ENCODE assay signal across 8 cellular contexts in genomic region chr20:50303573-50304500, GRCh38.
DNase-seq lines count a peak whose midpoint lies in the region; ATAC-seq and TF ChIP-seq lines count a peak whose summit lies in the region.

No MANE protein-coding gene starts in this region.

- no peak overlapping the region for H3K4me2 ChIP-seq in GM23338

- H3K27me3 ChIP-seq in GM23338 (ENCODE audit: insufficient read depth): no peaks in the 10 kb centered on the region
- no peaks in the 10 kb centered on the region for H3K27me3 ChIP-seq in naive thymus-derived CD4-positive, alpha-beta T cell (ENCODE audit: control insufficient read depth in 2 of 2, insufficient read depth in 2 of 2, low read length in 2 of 2)

- no peaks in the 10 kb centered on the region for H3K9me3 ChIP-seq in naive thymus-derived CD4-positive, alpha-beta T cell (ENCODE audit: control insufficient read depth in 2 of 3, low read length in 3 of 3)

- H2AFZ ChIP-seq in GM23338: peak overlapping the region; percentile 28

- no peak overlapping the region for H3K4me3 ChIP-seq in GM23338
- no peak overlapping the region for H3K4me3 ChIP-seq in fibroblast of villous mesenchyme (ENCODE audit: low read depth, low read length)
- H3K4me3 ChIP-seq in naive thymus-derived CD4-positive, alpha-beta T cell (ENCODE audit: low read length): no peak overlapping the region

- intact Hi-C loops in naive thymus-derived CD4-positive, alpha-beta T cell (cut with micrococcal nuclease): no loop called here

- H3K79me2 ChIP-seq in GM23338 (replicated peaks; ENCODE audit: insufficient read depth): no peaks in the 10 kb centered on the region

- no peak overlapping the region for H3K27ac ChIP-seq in GM23338 (ENCODE audit: low read depth)
- H3K27ac ChIP-seq in naive thymus-derived CD4-positive, alpha-beta T cell (ENCODE audit: low read depth, low read length): no peak overlapping the region

- H3K9me2 ChIP-seq in GM23338 (ENCODE audit: insufficient read depth): no peaks in the 10 kb centered on the region

- no peaks in the 10 kb centered on the region for H4K20me1 ChIP-seq in GM23338 (replicated peaks; ENCODE audit: insufficient read depth)

- H3K4me1 Mint-ChIP-seq in GM23338: peaks cover 21% of the 10 kb centered on the region
- H3K4me1 Mint-ChIP-seq in naive thymus-derived CD4-positive, alpha-beta T cell: peaks cover 0 to 15% (median 0%) of the 10 kb centered on the region in 7 donors

- CTCF ChIA-PET in naive thymus-derived CD4-positive, alpha-beta T cell (lab: Charles Lee): no interaction called here

- POLR2A ChIA-PET in naive thymus-derived CD4-positive, alpha-beta T cell (lab: Charles Lee): no interaction called here

- H3K27me3 Mint-ChIP-seq in GM23338 (ENCODE audit: insufficient read depth, low read depth, poor library complexity): peaks cover 8% of the 10 kb centered on the region
- peaks cover 0 to 6% (median 0%) of the 10 kb centered on the region in 5 donors for H3K27me3 Mint-ChIP-seq in naive thymus-derived CD4-positive, alpha-beta T cell

- H3K9me3 Mint-ChIP-seq in GM23338: no peaks in the 10 kb centered on the region
- peaks cover 0 to 3% (median 0%) of the 10 kb centered on the region in 11 donors for H3K9me3 Mint-ChIP-seq in naive thymus-derived CD4-positive, alpha-beta T cell

- peaks cover 11% of the 10 kb centered on the region; the same call in 1 of the 2 replicates for H3K4me1 ChIP-seq in GM23338 (ENCODE audit: insufficient read depth)
- H3K4me1 ChIP-seq in naive thymus-derived CD4-positive, alpha-beta T cell (ENCODE audit: control insufficient read depth in 2 of 2, insufficient read depth in 2 of 2, low read length in 2 of 2): no peaks in the 10 kb centered on the region

- H3K4me3 Mint-ChIP-seq in GM23338: no peak overlapping the region
- H3K4me3 Mint-ChIP-seq in naive thymus-derived CD4-positive, alpha-beta T cell: no peak overlapping the region

- no peak overlapping the region for H3K27ac Mint-ChIP-seq in GM23338
- peak overlapping the region in 1 of 9 donors; percentile 5 for H3K27ac Mint-ChIP-seq in naive thymus-derived CD4-positive, alpha-beta T cell

- H3F3A ChIP-seq in GM23338 (replicated peaks; ENCODE audit: low read depth): no peaks in the 10 kb centered on the region

- DNase-seq in GM23338 (ENCODE audit: low spot score) (no peak), RPMI7951 (ENCODE audit: low read depth) (peak; percentile 88), fibroblast of villous mesenchyme (ENCODE audit: low read depth) (peak; percentile 96), pulmonary artery endothelial cell (ENCODE audit: low read depth, low spot score) (peak; percentile 17), NOMO-1 treated with DMSO at 0.1 percent for 48 hours (lab: John Stamatoyannopoulos, UW; ENCODE audit: unreplicated experiment) (no peak)
- DNase-seq in stimulated activated CD8-positive, alpha-beta memory T cell treated with anti-CD3 and anti-CD28 coated beads, Interleukin-4, amount 100 ng/mL, for 48 hours: no peak
- no peak for DNase-seq in naive thymus-derived CD4-positive, alpha-beta T cell

- ATAC-seq in GM23338: no peak
- ATAC-seq in HG03159 (IDR thresholded peaks at IDR 0.05; ENCODE audit: unreplicated experiment): no peak
- no peak for ATAC-seq in naive thymus-derived CD4-positive, alpha-beta T cell

- TF ChIP-seq CTCF in GM23338 (conservative IDR thresholded peaks at IDR 0.05; ENCODE audit: low read depth in 2 of 2): no peak
- no peak for TF ChIP-seq CTCF in fibroblast of villous mesenchyme (IDR thresholded peaks at IDR 0.05; ENCODE audit: insufficient read depth, low read depth, low read length)

- H3K36me3 ChIP-seq in GM23338 (ENCODE audit: insufficient read depth): no peaks in the 10 kb centered on the region
- no peaks in the 10 kb centered on the region for H3K36me3 ChIP-seq in naive thymus-derived CD4-positive, alpha-beta T cell (ENCODE audit: control insufficient read depth in 2 of 3, insufficient read depth in 3 of 3, low read length in 3 of 3)

- no peaks in the 10 kb centered on the region for H3K36me3 Mint-ChIP-seq in GM23338 (ENCODE audit: low read depth)
- H3K36me3 Mint-ChIP-seq in naive thymus-derived CD4-positive, alpha-beta T cell: no peaks in the 10 kb centered on the region

TF ChIP-seq in GM23338, 12 proteins besides CTCF, POLR2A, EP300 and RAD21 (continues in another document):
- TF ChIP-seq POLR2AphosphoS5 (IDR thresholded peaks at IDR 0.05; ENCODE audit: low read depth) (no peak), ZNF331 (CRISPR knock-in tag; IDR thresholded peaks at IDR 0.05; ENCODE audit: low read depth) (no peak), ETS1 (IDR thresholded peaks at IDR 0.05) (no peak), EZH2 (IDR thresholded peaks at IDR 0.05; ENCODE audit: low read depth, unreplicated experiment) (no peak), EZH2phosphoT487 (IDR thresholded peaks at IDR 0.05; ENCODE audit: unreplicated experiment) (no peak), NANOG (IDR thresholded peaks at IDR 0.05; ENCODE audit: borderline replicate concordance) (no peak)
- TF ChIP-seq, protein P1, sequence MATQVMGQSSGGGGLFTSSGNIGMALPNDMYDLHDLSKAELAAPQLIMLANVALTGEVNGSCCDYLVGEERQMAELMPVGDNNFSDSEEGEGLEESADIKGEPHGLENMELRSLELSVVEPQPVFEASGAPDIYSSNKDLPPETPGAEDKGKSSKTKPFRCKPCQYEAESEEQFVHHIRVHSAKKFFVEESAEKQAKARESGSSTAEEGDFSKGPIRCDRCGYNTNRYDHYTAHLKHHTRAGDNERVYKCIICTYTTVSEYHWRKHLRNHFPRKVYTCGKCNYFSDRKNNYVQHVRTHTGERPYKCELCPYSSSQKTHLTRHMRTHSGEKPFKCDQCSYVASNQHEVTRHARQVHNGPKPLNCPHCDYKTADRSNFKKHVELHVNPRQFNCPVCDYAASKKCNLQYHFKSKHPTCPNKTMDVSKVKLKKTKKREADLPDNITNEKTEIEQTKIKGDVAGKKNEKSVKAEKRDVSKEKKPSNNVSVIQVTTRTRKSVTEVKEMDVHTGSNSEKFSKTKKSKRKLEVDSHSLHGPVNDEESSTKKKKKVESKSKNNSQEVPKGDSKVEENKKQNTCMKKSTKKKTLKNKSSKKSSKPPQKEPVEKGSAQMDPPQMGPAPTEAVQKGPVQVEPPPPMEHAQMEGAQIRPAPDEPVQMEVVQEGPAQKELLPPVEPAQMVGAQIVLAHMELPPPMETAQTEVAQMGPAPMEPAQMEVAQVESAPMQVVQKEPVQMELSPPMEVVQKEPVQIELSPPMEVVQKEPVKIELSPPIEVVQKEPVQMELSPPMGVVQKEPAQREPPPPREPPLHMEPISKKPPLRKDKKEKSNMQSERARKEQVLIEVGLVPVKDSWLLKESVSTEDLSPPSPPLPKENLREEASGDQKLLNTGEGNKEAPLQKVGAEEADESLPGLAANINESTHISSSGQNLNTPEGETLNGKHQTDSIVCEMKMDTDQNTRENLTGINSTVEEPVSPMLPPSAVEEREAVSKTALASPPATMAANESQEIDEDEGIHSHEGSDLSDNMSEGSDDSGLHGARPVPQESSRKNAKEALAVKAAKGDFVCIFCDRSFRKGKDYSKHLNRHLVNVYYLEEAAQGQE (IDR thresholded peaks at IDR 0.05; ENCODE audit: unreplicated experiment): no peak

Comparison
In these comparisons a context has a peak if more than half of its experiments do, and no peak if none do; other contexts are left out.
1. DNase-seq: peak in RPMI7951 (single experiment), fibroblast of villous mesenchyme (single experiment) and pulmonary artery endothelial cell (single experiment); none in GM23338 (single experiment), stimulated activated CD8-positive, alpha-beta memory T cell treated with anti-CD3 and anti-CD28 coated beads, Interleukin-4, amount 100 ng/mL, for 48 hours (single experiment), NOMO-1 treated with DMSO at 0.1 percent for 48 hours (single experiment) and naive thymus-derived CD4-positive, alpha-beta T cell (0 of 9).